Comparison of ENCODE assay signal across 2 cellular contexts in genomic region chr7:142177869-142178268, GRCh38.
A peak's percentile ranks its signal among the peaks of the same experiment; 100 is the strongest.
TF ChIP-seq lines count a peak whose summit lies in the region.

No MANE protein-coding gene starts in this region.

TF ChIP-seq in SK-N-SH, 30 proteins besides CTCF, POLR2A, EP300 and RAD21 (continued from another document):
- TF ChIP-seq FOXJ3 (CRISPR knock-in tag; IDR thresholded peaks at IDR 0.05) = no peak
- no peak for TF ChIP-seq SIN3A (IDR thresholded peaks at IDR 0.05; ENCODE audit: borderline replicate concordance, low read depth, low read length)
- TF ChIP-seq FOXM1 (IDR thresholded peaks at IDR 0.05; ENCODE audit: low read depth) = no peak
- peak; percentile 57; the same call in 1 of the 2 replicates for TF ChIP-seq FOSL2 (IDR thresholded peaks at IDR 0.05; ENCODE audit: borderline replicate concordance, low read depth)
- no peak for TF ChIP-seq RXRA (IDR thresholded peaks at IDR 0.05; ENCODE audit: borderline replicate concordance, low read depth)

TF ChIP-seq in SK-N-SH treated with all-trans-retinoic acid at 6 μM for 48 hours, 23 proteins besides CTCF, POLR2A, EP300 and RAD21 (continued from another document):
- TF ChIP-seq CREB5 (CRISPR knock-in tag; IDR thresholded peaks at IDR 0.05; ENCODE audit: low read depth) = no peak
